ENCODE assay signal across 19 cellular contexts in the genomic region with DNA sequence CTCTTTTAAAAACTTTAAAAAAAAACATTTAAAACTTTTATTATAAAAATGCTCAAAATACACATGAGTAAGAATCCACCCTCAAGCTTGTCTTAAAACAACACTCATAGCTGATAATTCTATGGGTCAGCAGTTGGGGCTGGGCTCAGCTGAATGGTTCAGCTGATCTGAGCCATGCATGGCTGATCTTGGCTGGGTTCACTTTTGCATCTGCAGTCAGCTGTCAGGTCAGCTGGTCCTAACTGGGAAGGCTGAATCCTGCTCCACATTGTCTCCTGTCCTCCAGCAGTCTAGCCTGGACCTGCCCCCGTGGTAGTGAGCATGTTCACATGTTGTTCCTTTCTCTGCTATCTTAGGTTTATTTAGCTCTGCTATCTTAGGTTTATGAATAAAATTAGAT.
"Had no signal": no experiment of that assay in that cellular context is flagged by ENCODE, and none has a peak within 500 bp of the region (broad histone marks: within the 10 kb centered on the region; RNA-seq: fewer than 3 reads in every experiment).

No MANE protein-coding gene starts in this region.

- H3K27me3 ChIP-seq: brain microvascular endothelial cell, gastroesophageal sphincter, suprapubic skin, transverse colon, vagina had no signal

- DNase-seq: activated CD4-positive, alpha-beta T cell treated with anti-CD3 and anti-CD28 coated beads, Interleukin-2, amount 50 U/mL, for 4 hours; activated effector memory CD4-positive, alpha-beta T cell treated with anti-CD3 and anti-CD28 coated beads, Interleukin-2, amount 50 U/mL, for 16 hours; activated naive CD4-positive, alpha-beta T cell treated with anti-CD3 and anti-CD28 coated beads, Interleukin-2, amount 50 U/mL, for 16 hours; activated T-cell treated with anti-CD3 and anti-CD28 coated beads, Interleukin-2, amount 50 U/mL, for 72 hours; aorta; brain microvascular endothelial cell; left colon; nephron progenitor cell; occipital lobe; posterior cingulate gyrus; stimulated activated CD4-positive, alpha-beta T cell treated with anti-CD3 and anti-CD28 coated beads, Interleukin-12 subunit alpha, Interleukin-12 subunit beta, amount 100 ng/mL, for 4 hours; stimulated activated CD4-positive, alpha-beta T cell treated with anti-CD3 and anti-CD28 coated beads, Interleukin-1b, Interleukin-23, amount 100 ng/mL, for 48 hours; T-helper 2 cell; transverse colon had no signal

- H3K27ac ChIP-seq: brain microvascular endothelial cell, coronary artery, gastroesophageal sphincter, suprapubic skin, transverse colon, vagina had no signal

- H3K9me3 Mint-ChIP-seq: activated T-cell treated with anti-CD3 and anti-CD28 coated beads, Interleukin-2, amount 50 U/mL, for 72 hours; stimulated activated naive CD8-positive, alpha-beta T cell treated with anti-CD3 and anti-CD28 coated beads, Interleukin-15, Interleukin-2, amounts not matched to agents 100 ng/mL and 50 ng/mL, for 24 hours had no signal

- H3K27me3 Mint-ChIP-seq: stimulated activated naive CD8-positive, alpha-beta T cell treated with anti-CD3 and anti-CD28 coated beads, Interleukin-15, Interleukin-2, amounts not matched to agents 100 ng/mL and 50 ng/mL, for 24 hours had no signal

- H3K27ac Mint-ChIP-seq: activated T-cell treated with anti-CD3 and anti-CD28 coated beads, Interleukin-2, amount 50 U/mL, for 72 hours; nephron progenitor cell; stimulated activated naive CD8-positive, alpha-beta T cell treated with anti-CD3 and anti-CD28 coated beads, Interleukin-15, Interleukin-2, amounts not matched to agents 100 ng/mL and 50 ng/mL, for 24 hours had no signal

- H3K4me1 ChIP-seq: transverse colon had no signal

- H3K4me3 ChIP-seq: coronary artery, gastroesophageal sphincter, suprapubic skin, transverse colon, vagina had no signal

- H3K4me3 Mint-ChIP-seq: activated T-cell treated with anti-CD3 and anti-CD28 coated beads, Interleukin-2, amount 50 U/mL, for 72 hours; nephron progenitor cell; stimulated activated naive CD8-positive, alpha-beta T cell treated with anti-CD3 and anti-CD28 coated beads, Interleukin-15, Interleukin-2, amounts not matched to agents 100 ng/mL and 50 ng/mL, for 24 hours had no signal

- H3K36me3 ChIP-seq: brain microvascular endothelial cell, gastroesophageal sphincter, suprapubic skin, transverse colon, vagina had no signal

- H3K9me3 ChIP-seq: gastroesophageal sphincter, suprapubic skin, transverse colon, vagina had no signal
